17 cellular contexts compared by ENCODE assay signal in the genomic region with DNA sequence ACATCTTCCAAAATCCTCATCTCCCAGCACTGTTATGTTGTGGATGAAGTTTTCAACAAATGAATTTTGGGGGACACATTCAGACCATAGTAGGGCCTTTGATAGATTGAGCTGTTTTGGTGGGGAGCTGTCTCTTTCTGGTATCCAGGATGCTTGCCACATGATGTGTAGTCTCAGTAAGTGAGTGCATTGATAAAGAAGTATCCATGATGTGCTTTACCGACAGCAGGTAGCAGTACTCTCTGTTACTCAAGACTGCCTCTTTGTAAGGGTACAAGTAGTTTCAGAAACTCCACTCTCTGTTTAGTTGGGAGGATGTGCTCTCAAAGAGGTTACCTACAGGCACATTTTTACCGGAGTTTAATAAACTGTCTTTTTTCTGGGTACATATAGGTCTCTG.
"Had no signal": no experiment of that assay in that cellular context is flagged by ENCODE, and none has a peak within 500 bp of the region (broad histone marks: within the 10 kb centered on the region; RNA-seq: fewer than 3 reads in every experiment).

No MANE protein-coding gene starts in this region.

- H3K27ac Mint-ChIP-seq: T-helper 2 cell treated with Interferon-gamma antibody and Interleukin-4, amounts not matched to agents 5 μg/mL and 100 μg/mL, for 36 hours had no signal

- H3K36me3 Mint-ChIP-seq: naive B cell had no signal

- ATAC-seq: body of pancreas had no signal

- H3K27me3 ChIP-seq: body of pancreas, colonic mucosa, esophagus muscularis mucosa, hepatocyte, tibial artery, uterus had no signal

- H3K4me3 ChIP-seq: body of pancreas, colonic mucosa, esophagus muscularis mucosa, hepatocyte, left ventricle myocardium inferior, tibial artery, uterus had no signal

- FAIRE-seq: kidney had no signal

- H3K9me3 Mint-ChIP-seq: naive B cell; T-helper 2 cell treated with Interferon-gamma antibody and Interleukin-4, amounts not matched to agents 5 μg/mL and 100 μg/mL, for 36 hours had no signal

- DNase-seq: activated naive CD4-positive, alpha-beta T cell; amygdala; caudate nucleus; colonic mucosa; kidney; left ventricle myocardium inferior; naive B cell; nucleus accumbens; posterior cingulate gyrus; retina; stimulated activated naive CD4-positive, alpha-beta T cell; tibial artery; uterus had no signal

- H3K27me3 Mint-ChIP-seq: naive B cell had no signal

- H3K4me3 Mint-ChIP-seq: T-helper 2 cell treated with Interferon-gamma antibody and Interleukin-4, amounts not matched to agents 5 μg/mL and 100 μg/mL, for 36 hours had no signal

- H3K27ac ChIP-seq: body of pancreas, colonic mucosa, esophagus muscularis mucosa, hepatocyte, left ventricle myocardium inferior, tibial artery, uterus had no signal

- H2AFZ ChIP-seq: hepatocyte had no signal

- H3K36me3 ChIP-seq: colonic mucosa, esophagus muscularis mucosa, left ventricle myocardium inferior, tibial artery, uterus had no signal

- H3K9me3 ChIP-seq: body of pancreas, colonic mucosa, esophagus muscularis mucosa, left ventricle myocardium inferior, tibial artery, uterus had no signal

- H3K4me2 ChIP-seq: hepatocyte had no signal
